9 cellular contexts compared by ENCODE assay signal in the genomic region with DNA sequence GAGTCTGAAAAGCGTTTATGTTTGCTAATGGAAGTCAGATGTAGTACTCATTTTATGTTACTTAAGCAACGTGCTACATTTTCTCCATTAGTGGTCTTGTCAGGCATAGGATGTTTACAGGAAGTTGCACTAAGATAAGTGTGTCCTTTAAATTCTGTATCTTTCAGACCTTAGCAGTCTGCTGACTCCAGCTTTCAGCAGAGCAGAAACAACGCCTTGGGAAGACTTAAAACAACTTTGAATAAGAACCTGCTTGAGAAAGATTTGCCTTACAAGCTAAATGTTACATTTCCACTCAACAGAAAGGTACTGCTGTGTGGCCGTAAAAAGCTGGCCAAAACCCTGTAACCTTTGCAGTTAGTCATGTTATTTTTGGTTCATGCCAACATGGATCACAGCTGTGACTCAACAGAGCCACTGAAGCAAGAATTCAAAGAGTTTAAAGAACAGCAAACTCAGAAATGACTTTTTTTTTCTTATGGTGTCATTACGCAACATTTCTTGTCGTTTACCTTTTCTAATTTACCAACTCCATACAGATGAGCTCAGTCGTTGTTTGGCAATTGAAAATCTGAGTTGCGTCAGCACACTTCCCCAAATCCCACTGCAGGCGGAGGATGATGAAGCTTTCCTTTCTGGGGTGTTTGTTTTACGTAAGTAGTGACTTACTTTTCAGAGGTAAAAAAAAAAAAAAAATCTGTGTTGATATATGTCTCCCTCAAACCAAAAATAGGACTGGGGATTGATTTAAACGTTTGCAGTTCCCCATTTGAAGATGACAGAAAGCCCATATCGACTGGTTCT. TPM values are rescaled to one million over a fixed set of nuclear protein-coding genes. Genes with fewer than 3 reads are reported as not detected.
DNase-seq lines count a peak whose midpoint lies in the region; ATAC-seq and TF ChIP-seq lines count a peak whose summit lies in the region.
"Had no signal": no experiment of that assay in that cellular context is flagged by ENCODE, and none has a peak within 500 bp of the region (broad histone marks: within the 10 kb centered on the region; RNA-seq: fewer than 3 reads in every experiment).

No MANE protein-coding gene starts in this region.

- DNase-seq in AG09319 (ENCODE audit: extremely low read depth, low read depth) (peak; percentile 79), M059J (ENCODE audit: low read depth) (peak; percentile 89), astrocyte of the spinal cord (ENCODE audit: low read depth, low spot score) (peak; percentile 91), memory B cell (ENCODE audit: low spot score in 2 of 2) (no peak), NCI-H1105 treated with DMSO at 0.1 percent for 48 hours (lab: John Stamatoyannopoulos, UW) (no peak), NCI-H2081 (lab: John Stamatoyannopoulos, UW) (no peak)
- no peak for DNase-seq in central memory CD4-positive, alpha-beta T cell

- peak overlapping the region; percentile 7 for H3K4me3 ChIP-seq in astrocyte of the spinal cord (ENCODE audit: low read depth, low read length)

- no peaks in the 10 kb centered on the region for H3K36me3 Mint-ChIP-seq in memory B cell

- no peak overlapping the region for H3K27ac Mint-ChIP-seq in memory B cell

- TF ChIP-seq CTCF in AG09319 (IDR thresholded peaks at IDR 0.05; ENCODE audit: low read depth, low read length) = no peak
- no peak for TF ChIP-seq CTCF in astrocyte of the spinal cord (IDR thresholded peaks at IDR 0.05; ENCODE audit: low read depth, low read length)

- in situ Hi-C loops in astrocyte of the spinal cord (cut with HindIII; ENCODE audit: low sequenced_read_pairs) = no loop called here

- no peak overlapping the region for H3K4me3 Mint-ChIP-seq in memory B cell

- peaks cover 5% of the 10 kb centered on the region for H3K4me1 Mint-ChIP-seq in memory B cell

- peaks cover 8% of the 10 kb centered on the region for H3K27me3 Mint-ChIP-seq in memory B cell

- no peaks in the 10 kb centered on the region for H3K9me3 Mint-ChIP-seq in memory B cell

- ATAC-seq in memory B cell (ENCODE audit: low read depth) = peak; percentile 84
- ATAC-seq in HG03039 (IDR thresholded peaks at IDR 0.05; ENCODE audit: unreplicated experiment) = no peak

RNA-seq across cellular contexts. Expression of a gene that starts 27.9 kb away (rescaled TPM):
- not detected in 2 replicates for total RNA-seq in M059J (2014; rRNA removed; shearing (Covaris generic))
- total RNA-seq: T-helper 2 cell treated with Interferon-gamma antibody and Interleukin-4, amounts not matched to agents 100 ng/mL and 5 ng/mL, for 36 hours had no signal

Comparison
In these comparisons a context has a peak if more than half of its experiments do, and no peak if none do; other contexts are left out.
1. DNase-seq: peak in AG09319 (single experiment), M059J (single experiment) and astrocyte of the spinal cord (single experiment); none in memory B cell (0 of 2), NCI-H1105 treated with DMSO at 0.1 percent for 48 hours (single experiment), central memory CD4-positive, alpha-beta T cell (single experiment) and NCI-H2081 (0 of 2).